15 cellular contexts compared by ENCODE assay signal in genomic region chr3:59658236-59658635, GRCh38.
DNase-seq lines count a peak whose midpoint lies in the region; ATAC-seq and TF ChIP-seq lines count a peak whose summit lies in the region.
"Had no signal": no experiment of that assay in that cellular context is flagged by ENCODE, and none has a peak within 500 bp of the region (broad histone marks: within the 10 kb centered on the region; RNA-seq: fewer than 3 reads in every experiment).

No MANE protein-coding gene starts in this region.

- no peaks in the 10 kb centered on the region for H3K36me3 Mint-ChIP-seq in CD4-positive, alpha-beta T cell (ENCODE audit: low read depth)
- H3K36me3 Mint-ChIP-seq: CD8-positive, alpha-beta T cell had no signal

- no peak overlapping the region for H3K4me2 ChIP-seq in osteoblast (ENCODE audit: insufficient read depth, low read length)

- no peaks in the 10 kb centered on the region for H3K27me3 Mint-ChIP-seq in CD4-positive, alpha-beta T cell

- no peaks in the 10 kb centered on the region for H3K27me3 ChIP-seq in esophagus muscularis mucosa
- H3K27me3 ChIP-seq in osteoblast (ENCODE audit: insufficient read depth, low read length) = no peaks in the 10 kb centered on the region
- no peaks in the 10 kb centered on the region for H3K27me3 ChIP-seq in testis
- H3K27me3 ChIP-seq in CD4-positive, alpha-beta T cell (ENCODE audit: control insufficient read depth, insufficient read depth, low read length) = no peaks in the 10 kb centered on the region

- no peak for TF ChIP-seq EP300 in esophagus muscularis mucosa (IDR thresholded peaks at IDR 0.05)

- TF ChIP-seq POLR2A in esophagus muscularis mucosa (IDR thresholded peaks at IDR 0.05; ENCODE audit: low read depth) (no peak), testis (IDR thresholded peaks at IDR 0.05) (no peak)

- H3K4me1 Mint-ChIP-seq in CD4-positive, alpha-beta T cell (ENCODE audit: low read depth) = no peaks in the 10 kb centered on the region

- no peak overlapping the region for H3K4me3 Mint-ChIP-seq in CD4-positive, alpha-beta T cell
- H3K4me3 Mint-ChIP-seq: CD8-positive, alpha-beta T cell; HFFc6 had no signal

- H3K9me3 Mint-ChIP-seq in CD4-positive, alpha-beta T cell = no peaks in the 10 kb centered on the region
- H3K9me3 Mint-ChIP-seq: CD8-positive, alpha-beta T cell had no signal

- WGBS in esophagus muscularis mucosa = 78% methylated on average over 4 of the region's 4 CpGs
- WGBS in testis, 2 donors = 47 to 61% methylated on average over 4 of the region's 4 CpGs

- TF ChIP-seq CTCF in esophagus muscularis mucosa (IDR thresholded peaks at IDR 0.05) (no peak), osteoblast (IDR thresholded peaks at IDR 0.05; ENCODE audit: extremely low read depth, low read depth, low read length) (no peak), testis (IDR thresholded peaks at IDR 0.05) (no peak)
- no peak for TF ChIP-seq CTCF in CD4-positive, alpha-beta T cell (IDR thresholded peaks at IDR 0.05)

- peak; percentile 60 for ATAC-seq in left colon
- no peak for ATAC-seq in CD4-positive, alpha-beta T cell (ENCODE audit: poor library complexity)
- ATAC-seq: CD8-positive, alpha-beta T cell had no signal

- H3K4me1 ChIP-seq in esophagus muscularis mucosa = peaks cover 0 to 27% (median 13%) of the 10 kb centered on the region in 4 donors
- H3K4me1 ChIP-seq in osteoblast (ENCODE audit: insufficient read depth, low read length) = peaks cover 27% of the 10 kb centered on the region
- H3K4me1 ChIP-seq in testis = peaks cover 5% of the 10 kb centered on the region

- intact Hi-C loops in esophagus muscularis mucosa (cut with DNase I) = no loop called here
- intact Hi-C loops in left colon (cut with DNase I, micrococcal nuclease) = no loop called here
- intact Hi-C loops in testis (cut with DNase I; ENCODE audit: low total_unique reads) = no loop called here
- intact Hi-C loops in CD4-positive, alpha-beta T cell (cut with DNase I, micrococcal nuclease) = no loop called here

- DNase-seq in esophagus muscularis mucosa (ENCODE audit: extremely low spot score) (peak; percentile 64), left colon (no peak), osteoblast (ENCODE audit: insufficient read length, low spot score, missing footprints) (peak; percentile 58), testis (peak; percentile 27), LoVo (ENCODE audit: low spot score) (no peak), NOMO-1 treated with DMSO at 0.1 percent for 48 hours (lab: John Stamatoyannopoulos, UW; ENCODE audit: unreplicated experiment) (no peak)
- no peak for DNase-seq in CD4-positive, alpha-beta T cell
- DNase-seq: C1 segment of cervical spinal cord; Caco-2; CD8-positive, alpha-beta T cell; DMS153; DND-41; GOT3; HFFc6 had no signal

- no peak overlapping the region for H3K27ac Mint-ChIP-seq in CD4-positive, alpha-beta T cell
- H3K27ac Mint-ChIP-seq: CD8-positive, alpha-beta T cell; HFFc6 had no signal

- H3K27ac ChIP-seq in esophagus muscularis mucosa (replicated peaks in 1 of 4) (no peak overlapping the region), osteoblast (ENCODE audit: low read depth, low read length) (no peak overlapping the region), testis (no peak overlapping the region)
- H3K27ac ChIP-seq in CD4-positive, alpha-beta T cell (ENCODE audit: low read depth, low read length) = no peak overlapping the region

- CTCF ChIA-PET in CD4-positive, alpha-beta T cell (lab: Charles Lee) = no interaction called here

- H3K79me2 ChIP-seq in osteoblast (ENCODE audit: insufficient read depth, low read length) = no peaks in the 10 kb centered on the region

- H2AFZ ChIP-seq in osteoblast (ENCODE audit: low read length) = no peak overlapping the region

- H3K9me3 ChIP-seq in esophagus muscularis mucosa = no peaks in the 10 kb centered on the region
- H3K9me3 ChIP-seq in osteoblast (ENCODE audit: low read depth, low read length) = no peaks in the 10 kb centered on the region
- no peaks in the 10 kb centered on the region for H3K9me3 ChIP-seq in testis
- no peaks in the 10 kb centered on the region for H3K9me3 ChIP-seq in CD4-positive, alpha-beta T cell (ENCODE audit: control insufficient read depth, low read length)
- H3K9me3 ChIP-seq: Caco-2, HAP-1 had no signal

- H4K20me1 ChIP-seq in osteoblast (ENCODE audit: insufficient read depth, low read length) = no peaks in the 10 kb centered on the region

- POLR2A ChIA-PET in CD4-positive, alpha-beta T cell (lab: Charles Lee) = no interaction called here

- H3K4me3 ChIP-seq in esophagus muscularis mucosa (no peak overlapping the region), osteoblast (ENCODE audit: insufficient read depth, low read length) (no peak overlapping the region), testis (no peak overlapping the region)
- H3K4me3 ChIP-seq: HAP-1 had no signal

- no peaks in the 10 kb centered on the region for H3K36me3 ChIP-seq in esophagus muscularis mucosa
- H3K36me3 ChIP-seq in osteoblast (ENCODE audit: insufficient read depth, low read length) = no peaks in the 10 kb centered on the region
- no peaks in the 10 kb centered on the region for H3K36me3 ChIP-seq in testis (ENCODE audit: low read depth, missing control alignments)
- H3K36me3 ChIP-seq: HAP-1 had no signal

Comparison
In these comparisons a context has a peak if more than half of its experiments do, and no peak if none do; other contexts are left out.
1. DNase-seq: peak in esophagus muscularis mucosa (single experiment), osteoblast (single experiment) and testis (single experiment); none in left colon (0 of 2), LoVo (single experiment), CD4-positive, alpha-beta T cell (0 of 10) and NOMO-1 treated with DMSO at 0.1 percent for 48 hours (single experiment).